Comparison of ENCODE assay signal across 15 cellular contexts in the genomic region with DNA sequence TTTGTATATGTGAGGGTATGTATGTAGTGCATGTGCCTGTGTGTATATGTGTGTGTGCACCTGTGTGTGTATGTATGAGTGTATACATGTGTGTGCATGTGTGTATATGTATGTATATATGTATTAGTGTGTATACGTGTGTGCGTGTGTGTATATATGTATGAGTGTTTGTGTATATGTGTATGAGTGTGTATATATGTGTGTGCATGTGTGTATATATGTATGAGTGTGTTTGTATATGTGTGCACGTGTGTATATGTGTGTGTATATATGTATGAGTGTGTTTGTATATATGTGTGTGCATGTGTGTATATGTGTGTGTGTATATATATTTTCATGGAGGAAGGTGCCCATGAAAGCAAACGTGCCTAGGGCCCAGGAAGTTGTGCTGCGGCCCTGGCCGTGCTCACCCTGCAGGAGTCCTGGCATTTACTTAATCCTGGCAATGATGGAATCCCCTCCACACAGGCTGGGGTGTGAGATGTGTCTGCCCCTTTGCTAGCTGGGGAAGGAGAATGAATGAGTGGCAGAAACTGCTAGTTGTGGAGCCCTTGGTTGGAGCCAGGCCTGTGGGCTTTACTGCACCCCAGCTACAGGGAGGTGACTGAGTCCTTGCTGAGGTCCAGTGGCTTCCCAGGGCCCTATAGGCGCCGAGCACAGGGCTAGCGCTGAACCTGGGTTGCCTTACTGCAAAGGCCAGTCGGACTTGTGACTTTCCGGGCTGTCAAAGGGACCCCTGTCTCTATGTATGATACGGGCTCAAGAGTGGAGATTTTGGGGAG.
DNase-seq lines count a peak whose midpoint lies in the region; ATAC-seq, FAIRE-seq and TF ChIP-seq lines count a peak whose summit lies in the region.
"Had no signal": no experiment of that assay in that cellular context is flagged by ENCODE, and none has a peak within 500 bp of the region (broad histone marks: within the 10 kb centered on the region; RNA-seq: fewer than 3 reads in every experiment).

No MANE protein-coding gene starts in this region.

- no peak for FAIRE-seq in HepG2 (lab: Jason Lieb, UNC)
- FAIRE-seq in H1 (lab: Jason Lieb, UNC), result no peak
- FAIRE-seq: GM19239 had no signal

- peaks cover 0 to 10% of the 10 kb centered on the region in 2 experiments; a peak in 2 of 5 replicates for H3K27me3 ChIP-seq in HepG2 (ENCODE audit: control insufficient read depth in 1 of 2, insufficient read depth in 2 of 2, low read length in 2 of 2)
- H3K27me3 ChIP-seq in right lobe of liver, result no peaks in the 10 kb centered on the region
- H3K27me3 ChIP-seq in H1 (replicated peaks in 1 of 4; ENCODE audit: control insufficient read depth in 3 of 4, extremely low read depth in 1 of 4, insufficient read depth in 3 of 4, low read length in 3 of 4), result 0 out of 7 replicates have a peak, but pooled peaks cover 0 to 2% (median 0%) of the 10 kb centered on the region in 4 experiments
- no peaks in the 10 kb centered on the region for H3K27me3 ChIP-seq in neural progenitor cell

- H3K9me3 ChIP-seq in HepG2 (ENCODE audit: low read length) (no peaks in the 10 kb centered on the region), right lobe of liver (no peaks in the 10 kb centered on the region), H1 (ENCODE audit: insufficient read depth in 2 of 2, low read depth in 1 of 2, low read length in 1 of 2) (no peaks in the 10 kb centered on the region), neural progenitor cell (ENCODE audit: low read depth) (no peaks in the 10 kb centered on the region)

- POLR2A ChIA-PET in HepG2 (lab: Yijun Ruan, JAX), result no interaction called here
- POLR2A ChIA-PET in H1 (lab: Charles Lee; ENCODE audit: partially characterized antibody), result no interaction called here

- no peak overlapping the region for H3K4me3 ChIP-seq in HepG2 (replicated peaks in 1 of 3; ENCODE audit: insufficient read depth in 1 of 3, low read depth in 2 of 3, low read length in 3 of 3)
- H3K4me3 ChIP-seq in right lobe of liver, result no peak overlapping the region
- no peak overlapping the region for H3K4me3 ChIP-seq in H1 (ENCODE audit: extremely low read depth in 1 of 4, insufficient read depth in 2 of 4, low read depth in 3 of 4, low read length in 4 of 4)
- no peak overlapping the region for H3K4me3 ChIP-seq in neural progenitor cell

- H2AFZ ChIP-seq in HepG2 (ENCODE audit: low read length) (no peak overlapping the region), H1 (ENCODE audit: low read length) (no peak overlapping the region), neural progenitor cell (replicated peaks) (no peak overlapping the region)

- H2BK12ac ChIP-seq in H1 (ENCODE audit: low read depth, low read length), result no peak overlapping the region

- H3K36me3 ChIP-seq in HepG2 (replicated peaks in 1 of 2; ENCODE audit: control insufficient read depth in 1 of 2, insufficient read depth in 2 of 2, low read length in 2 of 2) (no peaks in the 10 kb centered on the region), right lobe of liver (no peaks in the 10 kb centered on the region), H1 (ENCODE audit: control insufficient read depth in 2 of 4, insufficient read depth in 4 of 4, low read length in 3 of 4) (no peaks in the 10 kb centered on the region), neural progenitor cell (no peaks in the 10 kb centered on the region)

- TF ChIP-seq RAD21 in HepG2 (CRISPR knock-in tag; IDR thresholded peaks at IDR 0.05) (no peak), H1 (IDR thresholded peaks at IDR 0.05 in 1 of 2, conservative IDR thresholded peaks at IDR 0.05 in 1 of 2; ENCODE audit: low read depth in 2 of 2, low read length in 2 of 2) (no peak)

- TF ChIP-seq CTCF in HepG2 (CRISPR knock-in tag; IDR thresholded peaks at IDR 0.05) (no peak), right lobe of liver (IDR thresholded peaks at IDR 0.05) (no peak), H1 (IDR thresholded peaks at IDR 0.05; ENCODE audit: control extremely low read depth in 1 of 3, insufficient read depth in 1 of 3, low read depth in 1 of 3, low read length in 3 of 3) (no peak), neural progenitor cell (IDR thresholded peaks at IDR 0.05) (no peak)

- no peaks in the 10 kb centered on the region for H3K79me1 ChIP-seq in H1 (ENCODE audit: low read depth, low read length)

- no peaks in the 10 kb centered on the region for H4K20me1 ChIP-seq in HepG2 (ENCODE audit: insufficient read depth, low read length)
- H4K20me1 ChIP-seq in H1 (replicated peaks in 1 of 2; ENCODE audit: control insufficient read depth in 1 of 2, insufficient read depth in 2 of 2, low read length in 2 of 2), result no peaks in the 10 kb centered on the region
- no peaks in the 10 kb centered on the region for H4K20me1 ChIP-seq in neural progenitor cell (ENCODE audit: low read depth)

- 0 out of 2 replicates have a peak overlapping the region, but pooled peaks have one; percentile 1 for H4K8ac ChIP-seq in H1 (ENCODE audit: extremely low read depth, insufficient read depth, low read length)

- H2BK20ac ChIP-seq in H1 (ENCODE audit: low read length), result no peak overlapping the region

- H3K4me1 ChIP-seq in HepG2 (ENCODE audit: insufficient read depth, low read length), result no peaks in the 10 kb centered on the region
- no peaks in the 10 kb centered on the region for H3K4me1 ChIP-seq in right lobe of liver
- H3K4me1 ChIP-seq in H1 (replicated peaks in 1 of 4; ENCODE audit: control insufficient read depth in 3 of 4, insufficient read depth in 4 of 4, low read length in 3 of 4), result peaks cover 0 to 2% (median 0%) of the 10 kb centered on the region in 4 experiments; a peak in 1 of 7 replicates
- no peaks in the 10 kb centered on the region for H3K4me1 ChIP-seq in neural progenitor cell

- no peaks in the 10 kb centered on the region for H3K23me2 ChIP-seq in H1 (ENCODE audit: low read depth, low read length)

- H3K27ac ChIP-seq in HepG2 (ENCODE audit: extremely low read length, insufficient read depth, low read length) (no peak overlapping the region), right lobe of liver (no peak overlapping the region), H1 (ENCODE audit: low read depth, low read length) (no peak overlapping the region), neural progenitor cell (no peak overlapping the region)

- no peak overlapping the region for H3K14ac ChIP-seq in H1 (ENCODE audit: insufficient read length)

- H3F3A ChIP-seq in neural progenitor cell (ENCODE audit: low read depth), result no peaks in the 10 kb centered on the region

- in situ Hi-C loops in HepG2 (cut with HindIII; ENCODE audit: extremely low pct_ligation_motif_present, low pct_unique_long_range_greater_than_20kb), result no loop called here

- TF ChIP-seq POLR2A in HepG2 (IDR thresholded peaks at IDR 0.05; ENCODE audit: insufficient read depth in 1 of 2, low read depth in 2 of 2, low read length in 2 of 2) (no peak), right lobe of liver (IDR thresholded peaks at IDR 0.05) (no peak), H1 (IDR thresholded peaks at IDR 0.05; ENCODE audit: control extremely low read depth in 1 of 2, low read depth in 2 of 2, low read length in 2 of 2) (no peak)

- no peak overlapping the region for H4K5ac ChIP-seq in H1 (ENCODE audit: insufficient read length, low read depth, low read length)

- H3K56ac ChIP-seq in H1 (replicated peaks; ENCODE audit: insufficient read length, low read depth, low read length), result no peak overlapping the region

- H3K9ac ChIP-seq in HepG2 (ENCODE audit: insufficient read depth, low read depth, low read length) (no peak overlapping the region), H1 (replicated peaks in 1 of 4; ENCODE audit: extremely low read depth in 1 of 4, low read depth in 3 of 4, low read length in 3 of 4) (no peak overlapping the region), neural progenitor cell (no peak overlapping the region)

- 31% methylated on average over 9 of the region's 12 CpGs for WGBS in HepG2 (ENCODE audit: low lambda C conversion rate)
- 63% methylated on average over 5 of the region's 12 CpGs for WGBS in right lobe of liver (ENCODE audit: insufficient coverage, low coverage, low lambda C conversion rate, missing lambda C conversion rate)
- WGBS in H1 (ENCODE audit: extremely low coverage in 1 of 2, insufficient coverage in 1 of 2, insufficient read length in 1 of 2, insufficient replicate concordance in 2 of 2, low coverage in 1 of 2, low lambda C conversion rate in 2 of 2, missing lambda C conversion rate in 1 of 2), 2 experiments, result 86 to 95% methylated on average over 2 to 12 of the region's 12 CpGs

- H2BK5ac ChIP-seq in H1 (ENCODE audit: low read depth, low read length), result no peak overlapping the region

- CTCF ChIA-PET in HepG2 (lab: Yijun Ruan, JAX; ENCODE audit: low intra/inter-chr PET ratio, low total read pairs) (no interaction called here), H1 (lab: Charles Lee; ENCODE audit: partially characterized antibody) (interaction anchor here (1.7 kb wide), 1 partner anchor 66 kb away, joined by 6 read pairs; no protein-coding TSS in a partner anchor)

- intact Hi-C loops in HepG2 (cut with micrococcal nuclease; ENCODE audit: unreplicated experiment) (no loop called here), right lobe of liver (cut with DNase I) (no loop called here)

- TF ChIP-seq EP300 in HepG2 (IDR thresholded peaks at IDR 0.05; ENCODE audit: low read depth in 2 of 2, low read length in 2 of 2), result no peak
- no peak for TF ChIP-seq EP300 in HepG2 (CRISPR knock-in tag; IDR thresholded peaks at IDR 0.05; ENCODE audit: borderline replicate concordance)
- TF ChIP-seq EP300 in H1 (IDR thresholded peaks at IDR 0.05; ENCODE audit: borderline replicate concordance in 1 of 2, low read depth in 2 of 2, low read length in 2 of 2), result no peak

- no TSS peak for BruUV-seq in HepG2 (replicated peaks; lab: Mats Ljungman, UMichigan)

- H3K79me2 ChIP-seq in HepG2 (ENCODE audit: insufficient read depth, low read length), result no peaks in the 10 kb centered on the region
- no peaks in the 10 kb centered on the region for H3K79me2 ChIP-seq in H1 (ENCODE audit: control insufficient read depth in 1 of 2, insufficient read depth in 2 of 2, low read length in 2 of 2)
- no peaks in the 10 kb centered on the region for H3K79me2 ChIP-seq in neural progenitor cell (ENCODE audit: low read depth)

- H3K9me3 Mint-ChIP-seq in neural progenitor cell, result no peaks in the 10 kb centered on the region
- no peaks in the 10 kb centered on the region for H3K9me3 Mint-ChIP-seq in stimulated activated naive CD8-positive, alpha-beta T cell treated with anti-CD3 and anti-CD28 coated beads, Interleukin-15, amount 100 ng/mL, for 72 hours
- H3K9me3 Mint-ChIP-seq in activated naive CD4-positive, alpha-beta T cell treated with anti-CD3 and anti-CD28 coated beads, Interleukin-2, amount 50 U/mL, for 72 hours, result no peaks in the 10 kb centered on the region
- H3K9me3 Mint-ChIP-seq: CD4-positive, alpha-beta T cell had no signal

- no peak for ATAC-seq in HepG2
- no peak for ATAC-seq in right lobe of liver
- ATAC-seq in stimulated activated naive CD8-positive, alpha-beta T cell treated with anti-CD3 and anti-CD28 coated beads, Interleukin-15, amount 100 ng/mL, for 72 hours, result no peak
- ATAC-seq in HG03460 (IDR thresholded peaks at IDR 0.05; ENCODE audit: unreplicated experiment), result no peak
- ATAC-seq in activated naive CD4-positive, alpha-beta T cell treated with anti-CD3 and anti-CD28 coated beads, Interleukin-2, amount 50 U/mL, for 72 hours, result no peak
- ATAC-seq: HCT116 had no signal

- peaks cover 40% of the 10 kb centered on the region for H3K4me1 Mint-ChIP-seq in neural progenitor cell
- no peaks in the 10 kb centered on the region for H3K4me1 Mint-ChIP-seq in stimulated activated naive CD8-positive, alpha-beta T cell treated with anti-CD3 and anti-CD28 coated beads, Interleukin-15, amount 100 ng/mL, for 72 hours

- no peak for DNase-seq in HepG2 (ENCODE audit: low spot score)
- no peak for DNase-seq in right lobe of liver
- DNase-seq in H1 (ENCODE audit: low read depth in 1 of 2, low spot score in 2 of 2), result no peak
- DNase-seq in neural progenitor cell (ENCODE audit: low spot score), result no peak
- DNase-seq in stimulated activated naive CD8-positive, alpha-beta T cell treated with anti-CD3 and anti-CD28 coated beads, Interleukin-15, amount 100 ng/mL, for 72 hours, result no peak
- no peak for DNase-seq in effector CD4-positive, alpha-beta T cell
- no peak for DNase-seq in activated naive CD4-positive, alpha-beta T cell treated with anti-CD3 and anti-CD28 coated beads, Interleukin-2, amount 50 U/mL, for 72 hours (ENCODE audit: low spot score in 2 of 2)
- DNase-seq: ACHN; C1 segment of cervical spinal cord; CD4-positive, alpha-beta T cell; DMS79; GOT3 had no signal

- no peak overlapping the region for H2BK15ac ChIP-seq in H1 (ENCODE audit: low read length)

- no peak overlapping the region for H3K23ac ChIP-seq in H1 (ENCODE audit: insufficient read length)

- H3K4me3 Mint-ChIP-seq in neural progenitor cell, result no peak overlapping the region
- H3K4me3 Mint-ChIP-seq in stimulated activated naive CD8-positive, alpha-beta T cell treated with anti-CD3 and anti-CD28 coated beads, Interleukin-15, amount 100 ng/mL, for 72 hours, result no peak overlapping the region
- H3K4me3 Mint-ChIP-seq: CD4-positive, alpha-beta T cell had no signal

- H3K27me3 Mint-ChIP-seq in neural progenitor cell (ENCODE audit: insufficient read depth, low read depth), result peaks cover 12% of the 10 kb centered on the region
- H3K27me3 Mint-ChIP-seq in stimulated activated naive CD8-positive, alpha-beta T cell treated with anti-CD3 and anti-CD28 coated beads, Interleukin-15, amount 100 ng/mL, for 72 hours, result peaks cover 22% of the 10 kb centered on the region

- H2AK5ac ChIP-seq in H1 (ENCODE audit: low read depth, low read length), result no peak overlapping the region

- H3K27ac Mint-ChIP-seq in neural progenitor cell, result peak overlapping the region; percentile 57
- no peak overlapping the region for H3K27ac Mint-ChIP-seq in stimulated activated naive CD8-positive, alpha-beta T cell treated with anti-CD3 and anti-CD28 coated beads, Interleukin-15, amount 100 ng/mL, for 72 hours
- no peak overlapping the region for H3K27ac Mint-ChIP-seq in activated naive CD4-positive, alpha-beta T cell treated with anti-CD3 and anti-CD28 coated beads, Interleukin-2, amount 50 U/mL, for 72 hours
- H3K27ac Mint-ChIP-seq: CD4-positive, alpha-beta T cell had no signal

- no peak overlapping the region for H2BK120ac ChIP-seq in H1 (replicated peaks; ENCODE audit: low read depth, low read length)

- H3K4me2 ChIP-seq in HepG2 (ENCODE audit: low read depth, low read length), result no peak overlapping the region
- no peak overlapping the region for H3K4me2 ChIP-seq in H1 (ENCODE audit: insufficient read depth in 1 of 2, low read depth in 2 of 2, low read length in 2 of 2)
- H3K4me2 ChIP-seq in neural progenitor cell, result no peak overlapping the region

- no peak overlapping the region for H3K18ac ChIP-seq in H1 (ENCODE audit: extremely low read depth, low read length)

- H4K91ac ChIP-seq in H1 (replicated peaks; ENCODE audit: insufficient read length, low read length), result no peak overlapping the region

- H3K4ac ChIP-seq in H1 (replicated peaks; ENCODE audit: insufficient read length, low read depth, low read length), result no peak overlapping the region

- no peaks in the 10 kb centered on the region for H3K36me3 Mint-ChIP-seq in neural progenitor cell
- H3K36me3 Mint-ChIP-seq in activated naive CD4-positive, alpha-beta T cell treated with anti-CD3 and anti-CD28 coated beads, Interleukin-2, amount 50 U/mL, for 72 hours, result no peaks in the 10 kb centered on the region
